ENCODE assay signal across 31 cellular contexts in genomic region chr14:43306053-43306452, GRCh38.
"Had no signal": no experiment of that assay in that cellular context is flagged by ENCODE, and none has a peak within 500 bp of the region (broad histone marks: within the 10 kb centered on the region; RNA-seq: fewer than 3 reads in every experiment).

No MANE protein-coding gene starts in this region.

- H3K9me3 ChIP-seq: MG63, SJCRH30, SK-N-SH had no signal

- H3K9me2 ChIP-seq: SK-N-SH had no signal

- H3K27ac ChIP-seq: KMS-11, PC-9, RWPE1, SJCRH30 had no signal

- H3K27me3 ChIP-seq: MG63, SJCRH30 had no signal

- H3K36me3 ChIP-seq: MG63, SJCRH30 had no signal

- DNase-seq: Kasumi-1, KBM-7, MG63, NCI-H1048, NCI-H1092 treated with DMSO at 0.1 percent for 48 hours, NCI-H1105 treated with DMSO at 0.1 percent for 48 hours, NCI-H1417, NCI-H1436, NCI-H146, NCI-H187, NCI-H1930, NCI-H2029 treated with DMSO at 0.1 percent for 48 hours, NCI-H2081 treated with DMSO at 0.1 percent for 48 hours, NCI-H2107, NCI-H226, NCI-H446 treated with DMSO at 0.1 percent for 48 hours, NCI-H510A, NCI-H526, NCI-H748 treated with DMSO at 0.1 percent for 48 hours, PC-9, SHP77, SIG-M5, SJCRH30, SK-N-SH, SW 1271, T-helper 1 cell had no signal

- H3K4me1 ChIP-seq: SJCRH30 had no signal

- H2AFZ ChIP-seq: PC-9 had no signal

- ATAC-seq: Panc1, Right ventricle myocardium inferior had no signal

- H3K4me2 ChIP-seq: KMS-11, PC-9, SK-N-SH had no signal

- H3K4me3 ChIP-seq: MG63, PC-9, SJCRH30 had no signal

- FAIRE-seq: RCC 7860 had no signal

- H3K9ac ChIP-seq: KMS-11, SK-N-SH had no signal
